ENCODE assay signal across 8 cellular contexts in genomic region chr1:119870917-119871486, GRCh38.
DNase-seq lines count a peak whose midpoint lies in the region; ATAC-seq and TF ChIP-seq lines count a peak whose summit lies in the region.

No MANE protein-coding gene starts in this region.

- ATAC-seq in central memory CD8-positive, alpha-beta T cell (replicated peaks; ENCODE audit: extremely low read depth, poor library complexity, severe bottlenecking), result no peak
- ATAC-seq in GM21381 (IDR thresholded peaks at IDR 0.05; ENCODE audit: unreplicated experiment), result no peak

- no peak overlapping the region for H3K27ac Mint-ChIP-seq in central memory CD8-positive, alpha-beta T cell (ENCODE audit: low read depth)

- no peaks in the 10 kb centered on the region for H3K9me3 Mint-ChIP-seq in central memory CD8-positive, alpha-beta T cell

- peaks cover 35% of the 10 kb centered on the region for H3K27me3 Mint-ChIP-seq in central memory CD8-positive, alpha-beta T cell

- TF ChIP-seq CTCF in AG10803 (conservative IDR thresholded peaks at IDR 0.05; ENCODE audit: low read length) (peak; percentile 100), GM20000 (IDR thresholded peaks at IDR 0.05; ENCODE audit: extremely low read depth, missing control alignments) (peak; percentile 73), WI38 (IDR thresholded peaks at IDR 0.05; ENCODE audit: low read depth, low read length) (peak; percentile 99)

- peak overlapping the region; percentile 35 for H3K4me3 ChIP-seq in AG10803 (ENCODE audit: low read length)
- H3K4me3 ChIP-seq in WI38 (ENCODE audit: low read depth, low read length), result no peak overlapping the region

- peaks cover 8% of the 10 kb centered on the region for H3K4me1 Mint-ChIP-seq in central memory CD8-positive, alpha-beta T cell

- peak; percentile 77 for DNase-seq in AG10803 (ENCODE audit: low read depth)
- peak; percentile 66 for DNase-seq in GM20000 (ENCODE audit: low spot score)
- peak; percentile 71 for DNase-seq in NCI-H2107 treated with DMSO at 0.1 percent for 48 hours (lab: John Stamatoyannopoulos, UW; ENCODE audit: unreplicated experiment)
- DNase-seq in central memory CD8-positive, alpha-beta T cell (ENCODE audit: low spot score in 2 of 2), result peak; percentile 24 to 35
- DNase-seq in left kidney (ENCODE audit: low read depth, low spot score), result peak; percentile 92
- peak; percentile 74 to 76 for DNase-seq in stimulated activated CD4-positive, alpha-beta T cell treated with anti-CD3 and anti-CD28 coated beads, Interleukin-2, amount 100 ng/mL, for 48 hours

- H3K4me3 Mint-ChIP-seq in central memory CD8-positive, alpha-beta T cell, result no peak overlapping the region

- H3K36me3 Mint-ChIP-seq in central memory CD8-positive, alpha-beta T cell (ENCODE audit: insufficient read depth), result no peaks in the 10 kb centered on the region

Comparison
In these comparisons a context has a peak if more than half of its experiments do, and no peak if none do; other contexts are left out.
1. DNase-seq: peak in every context shown above with its lines; median percentile 92 in left kidney; 77 in AG10803; 75 in stimulated activated CD4-positive, alpha-beta T cell treated with anti-CD3 and anti-CD28 coated beads, Interleukin-2, amount 100 ng/mL, for 48 hours; 71 in NCI-H2107 treated with DMSO at 0.1 percent for 48 hours; 66 in GM20000; 30 in central memory CD8-positive, alpha-beta T cell.